In genomic region chr7:120091807-120092206, GRCh38 we compare ENCODE assay signal across 24 cellular contexts.
"Had no signal": no experiment of that assay in that cellular context is flagged by ENCODE, and none has a peak within 500 bp of the region (broad histone marks: within the 10 kb centered on the region; RNA-seq: fewer than 3 reads in every experiment).

No MANE protein-coding gene starts in this region.

- H3K36me3 Mint-ChIP-seq: mesothelial cell of epicardium; naive thymus-derived CD8-positive, alpha-beta T cell; stimulated activated memory B cell treated with anti-CD40 and anti-IgM and Interleukin-4, amounts not matched to agents 10 μg/mL and 1 μg/mL and 100 μg/mL, for 72 hours had no signal

- H3K36me3 ChIP-seq: esophagus squamous epithelium, heart right ventricle, left lung, prostate gland, right atrium auricular region, thoracic aorta, tibial nerve, upper lobe of left lung had no signal

- H3K4me3 ChIP-seq: coronary artery, esophagus squamous epithelium, heart right ventricle, left lung, prostate gland, right atrium auricular region, thoracic aorta, tibial nerve, upper lobe of left lung had no signal

- H3K4me1 ChIP-seq: esophagus squamous epithelium, heart right ventricle, left lung, prostate gland, right atrium auricular region, tibial nerve, upper lobe of left lung had no signal

- H3K27ac Mint-ChIP-seq: effector memory CD8-positive, alpha-beta T cell; mesothelial cell of epicardium; naive thymus-derived CD8-positive, alpha-beta T cell; nephron progenitor cell; stimulated activated memory B cell treated with anti-CD40 and anti-IgM and Interleukin-4, amounts not matched to agents 10 μg/mL and 1 μg/mL and 100 μg/mL, for 72 hours had no signal

- H3K27ac ChIP-seq: coronary artery, esophagus squamous epithelium, heart right ventricle, left lung, prostate gland, right atrium auricular region, thoracic aorta, tibial nerve, upper lobe of left lung had no signal

- H3K9me3 Mint-ChIP-seq: mesothelial cell of epicardium, nephron progenitor cell had no signal

- H3K27me3 ChIP-seq: esophagus squamous epithelium, heart right ventricle, left lung, right atrium auricular region, tibial nerve, upper lobe of left lung had no signal

- ATAC-seq: effector memory CD8-positive, alpha-beta T cell; heart right ventricle; left lung; naive thymus-derived CD8-positive, alpha-beta T cell; sciatic nerve; stimulated activated memory B cell treated with anti-CD40 and anti-IgM and Interleukin-4, amounts not matched to agents 10 μg/mL and 1 μg/mL and 100 μg/mL, for 72 hours; stimulated activated naive CD8-positive, alpha-beta T cell treated with anti-CD3 and anti-CD28 coated beads, Interleukin-15, Interleukin-2, amounts not matched to agents 100 U/mL and 50 U/mL, for 24 hours had no signal

- H3K4me1 Mint-ChIP-seq: mesothelial cell of epicardium; naive thymus-derived CD8-positive, alpha-beta T cell; nephron progenitor cell; stimulated activated memory B cell treated with anti-CD40 and anti-IgM and Interleukin-4, amounts not matched to agents 10 μg/mL and 1 μg/mL and 100 μg/mL, for 72 hours had no signal

- H3K27me3 Mint-ChIP-seq: effector memory CD8-positive, alpha-beta T cell; naive thymus-derived CD8-positive, alpha-beta T cell; stimulated activated memory B cell treated with anti-CD40 and anti-IgM and Interleukin-4, amounts not matched to agents 10 μg/mL and 1 μg/mL and 100 μg/mL, for 72 hours had no signal

- DNase-seq: effector memory CD8-positive, alpha-beta T cell; erythroblast; esophagus squamous epithelium; foreskin melanocyte; glutamatergic neuron; heart right ventricle; hypothalamus; left lung; mesenchymal stem cell; naive thymus-derived CD8-positive, alpha-beta T cell; nephron progenitor cell; nucleus accumbens; stimulated activated CD4-positive, alpha-beta T cell treated with anti-CD3 and anti-CD28 coated beads, Interleukin-4, amount 100 ng/mL, for 4 hours; stimulated activated naive CD8-positive, alpha-beta T cell treated with anti-CD3 and anti-CD28 coated beads, Interleukin-15, Interleukin-2, amounts not matched to agents 100 U/mL and 50 U/mL, for 24 hours; substantia nigra; upper lobe of left lung had no signal

- H3K4me3 Mint-ChIP-seq: effector memory CD8-positive, alpha-beta T cell; mesothelial cell of epicardium; naive thymus-derived CD8-positive, alpha-beta T cell; nephron progenitor cell; stimulated activated memory B cell treated with anti-CD40 and anti-IgM and Interleukin-4, amounts not matched to agents 10 μg/mL and 1 μg/mL and 100 μg/mL, for 72 hours had no signal
